20 cellular contexts compared by ENCODE assay signal in genomic region chr4:89249313-89249712, GRCh38. TPM values are rescaled to one million over a fixed set of nuclear protein-coding genes. Genes with fewer than 3 reads are reported as not detected.
A peak's percentile ranks its signal among the peaks of the same experiment; 100 is the strongest.
DNase-seq lines count a peak whose midpoint lies in the region; ATAC-seq and TF ChIP-seq lines count a peak whose summit lies in the region.
"Had no signal": no experiment of that assay in that cellular context is flagged by ENCODE, and none has a peak within 500 bp of the region (broad histone marks: within the 10 kb centered on the region; RNA-seq: fewer than 3 reads in every experiment).

No MANE protein-coding gene starts in this region.

- TF ChIP-seq CTCF in body of pancreas (IDR thresholded peaks at IDR 0.05), result peak in 2 of 7 experiments; percentile 3 to 9
- TF ChIP-seq CTCF in progenitor cell of endocrine pancreas (IDR thresholded peaks at IDR 0.05; ENCODE audit: unreplicated experiment), result no peak
- TF ChIP-seq CTCF in OCI-LY7 (conservative IDR thresholded peaks at IDR 0.05; ENCODE audit: low read length), result no peak

- H3K36me3 ChIP-seq in body of pancreas (replicated peaks in 1 of 2; ENCODE audit: insufficient read depth in 1 of 2, low read depth in 2 of 2), result no peaks in the 10 kb centered on the region
- H3K36me3 ChIP-seq in OCI-LY7 (ENCODE audit: insufficient read depth, low read length), result peaks cover 3% of the 10 kb centered on the region; the same call in 1 of the 2 replicates
- H3K36me3 ChIP-seq: BE2C had no signal

- peak; percentile 74 for DNase-seq in NCI-H345 (lab: John Stamatoyannopoulos, UW)
- no peak for DNase-seq in NCI-H345 treated with DMSO at 0.1 percent for 48 hours (lab: John Stamatoyannopoulos, UW; ENCODE audit: unreplicated experiment)
- DNase-seq in NCI-H1092 treated with DMSO at 0.1 percent for 48 hours (lab: John Stamatoyannopoulos, UW), result peak; percentile 80
- DNase-seq in body of pancreas, result peak in 3 of 4 donors; percentile 21 to 41 (median 34)
- DNase-seq in progenitor cell of endocrine pancreas (ENCODE audit: low spot score, unreplicated experiment), result no peak
- DNase-seq in activated naive CD4-positive, alpha-beta T cell treated with anti-CD3 and anti-CD28 coated beads, Interleukin-2, amount 50 U/mL, for 72 hours (ENCODE audit: low spot score in 2 of 2), result no peak
- DNase-seq in OCI-LY7 (ENCODE audit: low spot score), result no peak
- no peak for DNase-seq in stimulated activated naive CD4-positive, alpha-beta T cell treated with Interleukin-2 at 50 U/mL for 16 hours (lab: John Stamatoyannopoulos, UW)
- DNase-seq: activated CD4-positive, alpha-beta T cell treated with anti-CD3 and anti-CD28 coated beads for 36 hours; activated CD8-positive, alpha-beta memory T cell treated with anti-CD3 and anti-CD28 coated beads, Interleukin-2, amount 50 U/mL, for 4 hours; Caco-2; Kasumi-1; naive thymus-derived CD4-positive, alpha-beta T cell; NCI-H1048 had no signal

- BruUV-seq in OCI-LY7 (replicated peaks; lab: Mats Ljungman, UMichigan), result no TSS peak

- WGBS in body of pancreas, 2 donors, result 29 to 31% methylated on average over 2 of the region's 2 CpGs

- H3K4me1 Mint-ChIP-seq in progenitor cell of endocrine pancreas (ENCODE audit: low read depth), result peaks cover 47% of the 10 kb centered on the region

- no peaks in the 10 kb centered on the region for H3K9me2 ChIP-seq in OCI-LY7 (ENCODE audit: insufficient read depth, low read length)

- POLR2A ChIA-PET in OCI-LY7 (lab: Charles Lee), result interaction anchor here (0.5 kb wide), 1 partner anchor 225 kb away, joined by 3 read pairs; no protein-coding TSS in a partner anchor

- no peaks in the 10 kb centered on the region for H4K20me1 ChIP-seq in OCI-LY7 (ENCODE audit: insufficient read depth, low read length)

- H3K79me2 ChIP-seq in OCI-LY7 (ENCODE audit: insufficient read depth, low read depth, low read length), result no peaks in the 10 kb centered on the region

- ATAC-seq in body of pancreas, result peak; percentile 14
- no peak for ATAC-seq in activated naive CD4-positive, alpha-beta T cell treated with anti-CD3 and anti-CD28 coated beads, Interleukin-2, amount 50 U/mL, for 72 hours
- ATAC-seq: activated CD4-positive, alpha-beta T cell treated with anti-CD3 and anti-CD28 coated beads for 36 hours; left lobe of liver; naive thymus-derived CD4-positive, alpha-beta T cell had no signal

- peak overlapping the region; percentile 76 for H3K27ac Mint-ChIP-seq in progenitor cell of endocrine pancreas
- H3K27ac Mint-ChIP-seq in activated naive CD4-positive, alpha-beta T cell treated with anti-CD3 and anti-CD28 coated beads, Interleukin-2, amount 50 U/mL, for 72 hours, result no peak overlapping the region
- H3K27ac Mint-ChIP-seq: activated CD4-positive, alpha-beta T cell treated with anti-CD3 and anti-CD28 coated beads for 36 hours; activated T-helper 2 cell treated with anti-CD3 and anti-CD28 coated beads, Interferon-gamma antibody, Interleukin-2, Interleukin-4, amounts not matched to agents 10 μg/mL and 5 μg/mL and 100 μg/mL, durations not matched to agents 14 hours and 24 hours and 36 hours had no signal

- H3K9me3 ChIP-seq in body of pancreas (no peaks in the 10 kb centered on the region), OCI-LY7 (ENCODE audit: low read length) (peaks cover 1% of the 10 kb centered on the region; the same call in 1 of the 2 replicates)
- H3K9me3 ChIP-seq: BE2C, Caco-2, right atrium auricular region had no signal

- no peak overlapping the region for H3K4me3 Mint-ChIP-seq in progenitor cell of endocrine pancreas (ENCODE audit: low read depth)
- H3K4me3 Mint-ChIP-seq: activated CD4-positive, alpha-beta T cell treated with anti-CD3 and anti-CD28 coated beads for 36 hours; naive thymus-derived CD4-positive, alpha-beta T cell had no signal

- CTCF ChIA-PET in OCI-LY7 (lab: Charles Lee; ENCODE audit: unreplicated experiment), result no interaction called here

- H3K4me3 ChIP-seq in body of pancreas (peak overlapping the region; percentile 6 to 12), OCI-LY7 (ENCODE audit: low read depth, low read length, poor library complexity, severe bottlenecking) (no peak overlapping the region)
- H3K4me3 ChIP-seq: right atrium auricular region had no signal

- TF ChIP-seq POLR2A in body of pancreas (IDR thresholded peaks at IDR 0.05), result peak in 2 of 3 donors; percentile 37 to 51

- H3K9me3 Mint-ChIP-seq in progenitor cell of endocrine pancreas (ENCODE audit: low read depth), result no peaks in the 10 kb centered on the region
- peaks cover 0 to 5% of the 10 kb centered on the region in 2 donors for H3K9me3 Mint-ChIP-seq in activated naive CD4-positive, alpha-beta T cell treated with anti-CD3 and anti-CD28 coated beads, Interleukin-2, amount 50 U/mL, for 72 hours
- H3K9me3 Mint-ChIP-seq: activated T-helper 2 cell treated with anti-CD3 and anti-CD28 coated beads, Interferon-gamma antibody, Interleukin-2, Interleukin-4, amounts not matched to agents 10 μg/mL and 5 μg/mL and 100 μg/mL, durations not matched to agents 14 hours and 24 hours and 36 hours had no signal

- H2AFZ ChIP-seq in OCI-LY7 (ENCODE audit: low read length), result no peak overlapping the region

- H3K27me3 Mint-ChIP-seq in progenitor cell of endocrine pancreas, result no peaks in the 10 kb centered on the region
- H3K27me3 Mint-ChIP-seq: activated CD4-positive, alpha-beta T cell treated with anti-CD3 and anti-CD28 coated beads for 36 hours; naive thymus-derived CD4-positive, alpha-beta T cell had no signal

- H3K4me1 ChIP-seq in body of pancreas (peaks cover 71% of the 10 kb centered on the region), OCI-LY7 (ENCODE audit: insufficient read depth, low read length, poor library complexity, severe bottlenecking) (no peaks in the 10 kb centered on the region)
- H3K4me1 ChIP-seq: BE2C, Caco-2, right atrium auricular region had no signal

- H3K27me3 ChIP-seq in body of pancreas, result no peaks in the 10 kb centered on the region
- H3K27me3 ChIP-seq: right atrium auricular region had no signal

- peak overlapping the region; percentile 80 to 93 (median 86) for H3K27ac ChIP-seq in body of pancreas
- no peak overlapping the region for H3K27ac ChIP-seq in OCI-LY7 (ENCODE audit: low read depth, low read length, poor library complexity, severe bottlenecking)
- H3K27ac ChIP-seq: right atrium auricular region had no signal

- no peak overlapping the region for H3K4me2 ChIP-seq in OCI-LY7 (ENCODE audit: low read length)

- H3K36me3 Mint-ChIP-seq in progenitor cell of endocrine pancreas (ENCODE audit: insufficient read depth), result peaks cover 16% of the 10 kb centered on the region
- peaks cover 11 to 39% of the 10 kb centered on the region in 2 donors for H3K36me3 Mint-ChIP-seq in activated naive CD4-positive, alpha-beta T cell treated with anti-CD3 and anti-CD28 coated beads, Interleukin-2, amount 50 U/mL, for 72 hours

- intact Hi-C loops in body of pancreas (cut with DNase I) (no loop called here), OCI-LY7 (cut with micrococcal nuclease; ENCODE audit: unreplicated experiment) (no loop called here)

RNA-seq across cellular contexts. Expression of gene GPRIN3, which starts 58.3 kb away (rescaled TPM):
- 1 to 10 TPM; 5.3 to 9.3 TPM for total RNA-seq in body of pancreas
- 14.8 and 16.0 TPM in 2 replicates for total RNA-seq in progenitor cell of endocrine pancreas
- 10 to 100 TPM; 12.4 to 26.1 TPM for total RNA-seq in activated naive CD4-positive, alpha-beta T cell treated with anti-CD3 and anti-CD28 coated beads, Interleukin-2, amount 50 U/mL, for 72 hours
- 3.6 and 4.6 TPM in 2 replicates for total RNA-seq in OCI-LY7 (2014; rRNA removed; shearing (Covaris generic))
- 9.3 and 9.9 TPM in 2 replicates for total RNA-seq in OCI-LY7 (2022)
- total RNA-seq: A673, bronchial epithelial cell had no signal

Comparison
In these comparisons a context has a peak if more than half of its experiments do, and no peak if none do; other contexts are left out.
1. DNase-seq: peak in NCI-H345 (single experiment), NCI-H1092 treated with DMSO at 0.1 percent for 48 hours (single experiment) and body of pancreas (3 of 4); none in NCI-H345 treated with DMSO at 0.1 percent for 48 hours (single experiment), progenitor cell of endocrine pancreas (single experiment), activated naive CD4-positive, alpha-beta T cell treated with anti-CD3 and anti-CD28 coated beads, Interleukin-2, amount 50 U/mL, for 72 hours (0 of 2), OCI-LY7 (single experiment) and stimulated activated naive CD4-positive, alpha-beta T cell treated with Interleukin-2 at 50 U/mL for 16 hours (single experiment).